In the genomic region with DNA sequence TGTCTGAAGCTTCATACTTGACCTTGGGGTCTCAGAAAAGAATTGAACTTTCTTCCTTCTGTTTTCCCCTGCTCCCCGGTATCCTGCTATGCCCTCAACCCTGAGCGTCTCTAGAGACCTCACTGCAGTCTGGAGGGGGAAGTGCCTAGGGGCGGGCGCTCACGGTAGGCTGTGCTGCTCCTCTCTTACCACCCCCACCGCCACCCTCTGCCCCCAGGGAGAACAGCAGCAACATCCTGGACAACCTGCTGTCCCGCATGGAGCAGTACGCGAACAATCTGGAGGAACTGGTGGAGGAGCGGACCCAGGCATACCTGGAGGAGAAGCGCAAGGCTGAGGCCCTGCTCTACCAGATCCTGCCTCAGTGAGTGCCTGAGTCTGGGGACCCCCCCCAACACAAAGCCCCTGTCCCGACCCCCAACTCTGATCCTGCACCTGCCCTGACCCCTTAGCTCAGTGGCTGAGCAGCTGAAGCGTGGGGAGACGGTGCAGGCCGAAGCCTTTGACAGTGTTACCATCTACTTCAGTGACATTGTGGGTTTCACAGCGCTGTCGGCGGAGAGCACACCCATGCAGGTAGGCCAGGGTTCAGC, we compare ENCODE assay signal across 24 cellular contexts. TPM values are rescaled to one million over a fixed set of nuclear protein-coding genes. Genes with fewer than 3 reads are reported as not detected.
DNase-seq lines count a peak whose midpoint lies in the region; ATAC-seq, FAIRE-seq and TF ChIP-seq lines count a peak whose summit lies in the region.
"Had no signal": no experiment of that assay in that cellular context is flagged by ENCODE, and none has a peak within 500 bp of the region (broad histone marks: within the 10 kb centered on the region; RNA-seq: fewer than 3 reads in every experiment).

No MANE protein-coding gene starts in this region.

- WGBS in mesendoderm (ENCODE audit: extremely low coverage, insufficient coverage, low lambda C conversion rate), result no CpG with 5 or more reads among the region's 18 CpGs

- H3K56ac ChIP-seq in mesendoderm (ENCODE audit: low read length), result no peak overlapping the region

- ATAC-seq in GM19324 (IDR thresholded peaks at IDR 0.05; ENCODE audit: low FRiP score, unreplicated experiment), result no peak
- ATAC-seq: GM23338, HepG2 had no signal

- H2BK5ac ChIP-seq in mesendoderm (ENCODE audit: low read length), result no peak overlapping the region

- no peak overlapping the region for H3K4me2 ChIP-seq in mesendoderm (ENCODE audit: low read length)
- H3K4me2 ChIP-seq: GM23338, KMS-11 had no signal

- TF ChIP-seq POLR2A in GM12892 (IDR thresholded peaks at IDR 0.05; ENCODE audit: low read depth, low read length), result no peak

- no peak overlapping the region for H2BK15ac ChIP-seq in mesendoderm (replicated peaks; ENCODE audit: low read depth)

- H4K5ac ChIP-seq in mesendoderm (ENCODE audit: low read length), result no peak overlapping the region

- H3K18ac ChIP-seq in mesendoderm (ENCODE audit: low read length), result no peak overlapping the region

- DNase-seq in GM12892 (ENCODE audit: insufficient read length) (peak; percentile 5), ascending aorta (ENCODE audit: low spot score in 2 of 2) (no peak), mesendoderm (no peak), NCI-H2196 treated with DMSO at 0.1 percent for 48 hours (lab: John Stamatoyannopoulos, UW; ENCODE audit: unreplicated experiment) (no peak)
- DNase-seq in activated CD8-positive, alpha-beta memory T cell treated with anti-CD3 and anti-CD28 coated beads, Interleukin-2, amount 50 U/mL, for 48 hours, result no peak
- DNase-seq: CD4-positive, alpha-beta memory T cell; GDM1; HCEC 1CT; NCI-H1105; NCI-H146; NCI-H2029; NCI-H226; NCI-H510A treated with DMSO at 0.1 percent for 48 hours; NCI-H774; Peyer's patch had no signal

- H3K79me2 ChIP-seq in mesendoderm (ENCODE audit: control insufficient read depth, insufficient read depth, low read length), result no peaks in the 10 kb centered on the region

- H3K4me1 ChIP-seq in ascending aorta, result peaks cover 0 to 4% of the 10 kb centered on the region in 2 donors
- no peaks in the 10 kb centered on the region for H3K4me1 ChIP-seq in mesendoderm (ENCODE audit: control insufficient read depth, low read depth, low read length)
- peaks cover 0 to 22% (median 10%) of the 10 kb centered on the region in 5 donors for H3K4me1 ChIP-seq in subcutaneous abdominal adipose tissue (ENCODE audit: control insufficient read depth in 5 of 5, insufficient read depth in 5 of 5, low read length in 5 of 5)
- H3K4me1 ChIP-seq: Peyer's patch had no signal

- no peaks in the 10 kb centered on the region for H3K9me3 ChIP-seq in ascending aorta
- H3K9me3 ChIP-seq in subcutaneous abdominal adipose tissue (ENCODE audit: control insufficient read depth in 5 of 5, low read length in 5 of 5), result no peaks in the 10 kb centered on the region
- H3K9me3 ChIP-seq: Peyer's patch had no signal

- no peaks in the 10 kb centered on the region for H3K79me1 ChIP-seq in mesendoderm (ENCODE audit: low read length)

- H3K27ac ChIP-seq in ascending aorta (peak overlapping the region; percentile 4 to 47), mesendoderm (ENCODE audit: low read depth, low read length) (no peak overlapping the region), subcutaneous abdominal adipose tissue (ENCODE audit: low read depth, low read length) (peak overlapping the region; percentile 83)
- H3K27ac ChIP-seq: HL-60, KMS-11, Peyer's patch had no signal

- no peak overlapping the region for H2AK5ac ChIP-seq in mesendoderm (ENCODE audit: low read length)

- no peak for TF ChIP-seq CTCF in ascending aorta (IDR thresholded peaks at IDR 0.05)

- no peak overlapping the region for H4K8ac ChIP-seq in mesendoderm (ENCODE audit: low read depth, low read length)

- no peak overlapping the region for H3K4ac ChIP-seq in mesendoderm (ENCODE audit: low read depth, low read length)

- FAIRE-seq in GM12892 (lab: Jason Lieb, UNC), result no peak
- FAIRE-seq: HepG2 had no signal

- H2BK120ac ChIP-seq in mesendoderm (ENCODE audit: low read depth, low read length), result no peak overlapping the region

- H3K23ac ChIP-seq in mesendoderm (ENCODE audit: low read length), result peak overlapping the region; percentile 45

- H3K4me3 ChIP-seq in ascending aorta (no peak overlapping the region), mesendoderm (ENCODE audit: low read length) (no peak overlapping the region), subcutaneous abdominal adipose tissue (ENCODE audit: low read depth in 1 of 5, low read length in 5 of 5) (no peak overlapping the region)
- H3K4me3 ChIP-seq: GM23338, Peyer's patch had no signal

- intact Hi-C loops in ascending aorta (cut with DNase I), result no loop called here

- H3K27me3 ChIP-seq in ascending aorta (no peaks in the 10 kb centered on the region), mesendoderm (ENCODE audit: insufficient read depth, low read length, poor library complexity) (no peaks in the 10 kb centered on the region), subcutaneous abdominal adipose tissue (ENCODE audit: control insufficient read depth in 5 of 5, insufficient read depth in 4 of 5, low read length in 5 of 5) (no peaks in the 10 kb centered on the region)
- H3K27me3 ChIP-seq: Peyer's patch had no signal

- peaks cover 73 to 90% of the 10 kb centered on the region in 2 donors for H3K36me3 ChIP-seq in ascending aorta
- peaks cover 1% of the 10 kb centered on the region for H3K36me3 ChIP-seq in mesendoderm (ENCODE audit: control insufficient read depth, insufficient read depth, low read length)
- H3K36me3 ChIP-seq in subcutaneous abdominal adipose tissue (ENCODE audit: control insufficient read depth in 5 of 5, insufficient read depth in 5 of 5, low read length in 5 of 5), result peaks cover 0 to 89% (median 81%) of the 10 kb centered on the region in 5 donors
- H3K36me3 ChIP-seq: Peyer's patch had no signal

- H3K9ac ChIP-seq in mesendoderm (ENCODE audit: low read length) (no peak overlapping the region), subcutaneous abdominal adipose tissue (ENCODE audit: low read length in 5 of 5) (no peak overlapping the region)
- H3K9ac ChIP-seq: KMS-11 had no signal

RNA-seq across cellular contexts. Expression of a gene that starts 10.3 kb away (rescaled TPM):
- polyA plus RNA-seq in GM12892 (2012; ENCODE audit: missing spikeins), result 0.42 TPM
- 187 TPM for total RNA-seq in ascending aorta
- 1.6 TPM for polyA plus RNA-seq in mesendoderm (2013, experiment 1 of 2)
- 1.5 TPM for polyA plus RNA-seq in mesendoderm (2013, experiment 2 of 2)
- total RNA-seq: CD4-positive, alpha-beta memory T cell; Daoy; HepG2; HT-29; OCI-LY7 had no signal
- polyA plus RNA-seq: CD4-positive, alpha-beta memory T cell; HepG2 had no signal

RNA-seq across cellular contexts. Expression of a gene that starts 18.0 kb away (rescaled TPM):
- 224 TPM for polyA plus RNA-seq in GM12892 (2012; ENCODE audit: missing spikeins)
- 37.5 TPM for total RNA-seq in ascending aorta
- 373 TPM for polyA plus RNA-seq in mesendoderm (2013, experiment 1 of 2)
- 378 TPM for polyA plus RNA-seq in mesendoderm (2013, experiment 2 of 2)

RNA-seq across cellular contexts. Expression of a gene that starts 30.3 kb away (rescaled TPM):
- polyA plus RNA-seq in GM12892 (2012; ENCODE audit: missing spikeins), result 38.4 TPM
- 61.0 TPM for total RNA-seq in ascending aorta
- 19.9 TPM for polyA plus RNA-seq in mesendoderm (2013, experiment 1 of 2)
- 21.5 TPM for polyA plus RNA-seq in mesendoderm (2013, experiment 2 of 2)

RNA-seq across cellular contexts. Expression of a gene that starts 39.0 kb away (rescaled TPM):
- polyA plus RNA-seq in GM12892 (2012; ENCODE audit: missing spikeins), result 40.9 TPM
- total RNA-seq in ascending aorta, result 55.9 TPM
- 24.5 TPM for polyA plus RNA-seq in mesendoderm (2013, experiment 1 of 2)
- polyA plus RNA-seq in mesendoderm (2013, experiment 2 of 2), result 24.1 TPM

RNA-seq across cellular contexts. Expression of a gene that starts 55.0 kb away (rescaled TPM):
- polyA plus RNA-seq in GM12892 (2012; ENCODE audit: missing spikeins), result 40.1 TPM
- 58.9 TPM for total RNA-seq in ascending aorta
- polyA plus RNA-seq in mesendoderm (2013, experiment 1 of 2), result 88.9 TPM
- 88.2 TPM for polyA plus RNA-seq in mesendoderm (2013, experiment 2 of 2)
